In genomic region chr13:81116461-81117282, GRCh38 we compare ENCODE assay signal across 18 cellular contexts.
DNase-seq lines count a peak whose midpoint lies in the region; ATAC-seq and TF ChIP-seq lines count a peak whose summit lies in the region.
"Had no signal": no experiment of that assay in that cellular context is flagged by ENCODE, and none has a peak within 500 bp of the region (broad histone marks: within the 10 kb centered on the region; RNA-seq: fewer than 3 reads in every experiment).

No MANE protein-coding gene starts in this region.

- peak; percentile 1 for DNase-seq in A172 (ENCODE audit: low spot score)
- DNase-seq in adipocyte (ENCODE audit: low read depth): peak; percentile 22
- no peak for DNase-seq in NCI-H526 (lab: John Stamatoyannopoulos, UW)
- DNase-seq in T-helper 9 cell: no peak
- DNase-seq in GF-D8 (lab: John Stamatoyannopoulos, UW): no peak
- DNase-seq in nephron progenitor cell: no peak
- DNase-seq: amygdala; colonic mucosa; DMS79; hippocampal formation; stimulated activated CD4-positive, alpha-beta T cell treated with anti-CD3 and anti-CD28 coated beads, Interleukin-2, amount 100 ng/mL, for 48 hours had no signal

- no peaks in the 10 kb centered on the region for H3K9me3 ChIP-seq in adipocyte (ENCODE audit: control insufficient read depth, low read length)
- H3K9me3 ChIP-seq: colonic mucosa, right atrium auricular region had no signal

- H3K4me3 Mint-ChIP-seq in nephron progenitor cell: no peak overlapping the region
- H3K4me3 Mint-ChIP-seq: activated T-helper 1 cell treated with anti-CD3 and anti-CD28 coated beads, Interleukin-12 subunit alpha, Interleukin-12 subunit beta, Interleukin-2, Interleukin-4 antibody, amounts not matched to agents 30 ng/mL and 10 ng/mL and 1 ng/mL, durations not matched to agents 14 hours and 24 hours and 36 hours; nephron; type B pancreatic cell had no signal

- H3K4me3 ChIP-seq in KMS-11 (IDR thresholded peaks at IDR 0.05; ENCODE audit: insufficient read depth, low read depth, low read length): no peak overlapping the region
- peak overlapping the region; percentile 59 for H3K4me3 ChIP-seq in adipocyte (ENCODE audit: low read length)
- H3K4me3 ChIP-seq: colonic mucosa, right atrium auricular region had no signal

- peak overlapping the region; percentile 56; the same call in 1 of the 2 replicates for H2AFZ ChIP-seq in KMS-11 (ENCODE audit: low read depth)

- ATAC-seq in GM18858 (IDR thresholded peaks at IDR 0.05; ENCODE audit: unreplicated experiment): peak; percentile 46
- ATAC-seq: esophagus mucosa had no signal

- no peaks in the 10 kb centered on the region for H3K27me3 Mint-ChIP-seq in nephron progenitor cell (ENCODE audit: low read depth, poor library complexity)
- H3K27me3 Mint-ChIP-seq: type B pancreatic cell had no signal

- H3K79me2 ChIP-seq in KMS-11 (ENCODE audit: insufficient read depth, low read depth): no peaks in the 10 kb centered on the region

- H4K20me1 ChIP-seq in KMS-11 (ENCODE audit: insufficient read depth): no peaks in the 10 kb centered on the region

- no peaks in the 10 kb centered on the region for H3K9me3 Mint-ChIP-seq in nephron progenitor cell
- H3K9me3 Mint-ChIP-seq: activated T-helper 1 cell treated with anti-CD3 and anti-CD28 coated beads, Interleukin-12 subunit alpha, Interleukin-12 subunit beta, Interleukin-2, Interleukin-4 antibody, amounts not matched to agents 30 ng/mL and 10 ng/mL and 1 ng/mL, durations not matched to agents 14 hours and 24 hours and 36 hours; nephron; type B pancreatic cell had no signal

- TF ChIP-seq CTCF in KMS-11 (conservative IDR thresholded peaks at IDR 0.05; ENCODE audit: low read depth, low read length) (no peak), nephron progenitor cell (IDR thresholded peaks at IDR 0.05) (no peak)

- H3K4me2 ChIP-seq in KMS-11: peak overlapping the region; percentile 66

- H3K4me1 ChIP-seq in KMS-11 (ENCODE audit: low read depth, poor library complexity, severe bottlenecking) (peaks cover 4% of the 10 kb centered on the region), adipocyte (ENCODE audit: control insufficient read depth, insufficient read depth, low read length) (no peaks in the 10 kb centered on the region)
- H3K4me1 ChIP-seq: colonic mucosa, right atrium auricular region had no signal

- no peaks in the 10 kb centered on the region for H3K36me3 Mint-ChIP-seq in nephron progenitor cell (ENCODE audit: low read depth)
- H3K36me3 Mint-ChIP-seq: type B pancreatic cell had no signal

- H3K36me3 ChIP-seq in KMS-11 (ENCODE audit: insufficient read depth): no peaks in the 10 kb centered on the region
- H3K36me3 ChIP-seq in adipocyte (ENCODE audit: control insufficient read depth, insufficient read depth, low read length, severe bottlenecking): no peaks in the 10 kb centered on the region
- H3K36me3 ChIP-seq: colonic mucosa, right atrium auricular region had no signal

- peak overlapping the region; percentile 39; the same call in 1 of the 2 replicates for H3K9ac ChIP-seq in KMS-11
- H3K9ac ChIP-seq in adipocyte (ENCODE audit: low read length): no peak overlapping the region

- no peaks in the 10 kb centered on the region for H3K4me1 Mint-ChIP-seq in nephron progenitor cell
- H3K4me1 Mint-ChIP-seq: nephron had no signal

- H3K27ac Mint-ChIP-seq in nephron progenitor cell: no peak overlapping the region
- H3K27ac Mint-ChIP-seq: activated T-helper 1 cell treated with anti-CD3 and anti-CD28 coated beads, Interleukin-12 subunit alpha, Interleukin-12 subunit beta, Interleukin-2, Interleukin-4 antibody, amounts not matched to agents 30 ng/mL and 10 ng/mL and 1 ng/mL, durations not matched to agents 14 hours and 24 hours and 36 hours; nephron; type B pancreatic cell had no signal

- H3K27me3 ChIP-seq in KMS-11 (ENCODE audit: insufficient read depth, low read depth) (no peaks in the 10 kb centered on the region), adipocyte (replicated peaks; ENCODE audit: control insufficient read depth, insufficient read depth, low read length) (no peaks in the 10 kb centered on the region)
- H3K27me3 ChIP-seq: colonic mucosa, right atrium auricular region had no signal

- no peak overlapping the region for H3K27ac ChIP-seq in KMS-11
- H3K27ac ChIP-seq: colonic mucosa, right atrium auricular region had no signal

Comparison
In these comparisons a context has a peak if more than half of its experiments do, and no peak if none do; other contexts are left out.
1. DNase-seq: peak in A172 (single experiment) and adipocyte (single experiment); none in NCI-H526 (0 of 2), T-helper 9 cell (single experiment), GF-D8 (single experiment) and nephron progenitor cell (single experiment).